7 cellular contexts compared by ENCODE assay signal in the genomic region with DNA sequence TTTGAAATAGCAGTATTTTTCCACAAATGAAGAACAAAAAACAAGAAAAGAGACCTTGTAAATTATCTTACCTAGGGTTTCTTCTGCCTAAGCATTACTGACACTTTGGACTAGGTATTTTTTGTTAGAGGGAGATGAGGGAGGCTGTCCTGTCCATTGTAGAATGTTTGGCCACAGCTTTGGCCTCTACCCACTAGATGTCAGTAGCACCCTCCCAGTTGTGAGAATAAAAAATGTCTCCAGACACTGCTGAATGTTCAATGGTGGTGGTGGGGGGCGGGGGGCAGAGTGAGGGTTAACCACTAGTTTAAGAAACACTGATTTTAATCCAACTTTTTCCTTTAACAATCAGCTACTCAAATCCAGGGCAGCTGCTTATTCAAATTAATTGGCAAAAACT. TPM values are rescaled to one million over a fixed set of nuclear protein-coding genes. Genes with fewer than 3 reads are reported as not detected.
DNase-seq lines count a peak whose midpoint lies in the region; ATAC-seq, FAIRE-seq and TF ChIP-seq lines count a peak whose summit lies in the region.

No MANE protein-coding gene starts in this region.

- no peaks in the 10 kb centered on the region for H3K9me2 ChIP-seq in GM23338 (ENCODE audit: insufficient read depth)

- H3K4me3 ChIP-seq in GM23338 (no peak overlapping the region), OCI-LY3 (ENCODE audit: low read length) (no peak overlapping the region), fibroblast of pulmonary artery (replicated peaks; ENCODE audit: low read depth, low read length) (no peak overlapping the region), spleen (no peak overlapping the region)

- no peaks in the 10 kb centered on the region for H3F3A ChIP-seq in GM23338 (replicated peaks; ENCODE audit: low read depth)

- H3K9me3 Mint-ChIP-seq in GM23338: no peaks in the 10 kb centered on the region

- TF ChIP-seq POLR2A in GM12892 (IDR thresholded peaks at IDR 0.05; ENCODE audit: low read depth, low read length): no peak
- no peak for TF ChIP-seq POLR2A in spleen (IDR thresholded peaks at IDR 0.05)

- WGBS in spleen, 5 donors: 60 to 88% (median 84%) methylated on average over 1 of the region's 1 CpG

- peaks cover 6% of the 10 kb centered on the region; the same call in 1 of the 2 replicates for H4K20me1 ChIP-seq in GM23338 (replicated peaks; ENCODE audit: insufficient read depth)
- peaks cover 8% of the 10 kb centered on the region; the same call in 1 of the 2 replicates for H4K20me1 ChIP-seq in OCI-LY3 (ENCODE audit: insufficient read depth, low read length)

- H3K9me3 ChIP-seq in OCI-LY3 (ENCODE audit: insufficient read depth, low read length) (no peaks in the 10 kb centered on the region), spleen (no peaks in the 10 kb centered on the region)

- no peak for DNase-seq in GM12892 (ENCODE audit: insufficient read length)
- DNase-seq in GM23338 (ENCODE audit: low spot score): peak; percentile 42
- DNase-seq in fibroblast of pulmonary artery (ENCODE audit: low read depth): peak; percentile 57
- DNase-seq in spleen: no peak
- DNase-seq in cortex of kidney (lab: John Stamatoyannopoulos, UW): no peak
- DNase-seq in NCI-H1930 (lab: John Stamatoyannopoulos, UW): no peak

- intact Hi-C loops in spleen (cut with DNase I; ENCODE audit: low total_unique reads): loop anchor here (10.0 kb wide), 3 partner anchors 50 to 460 kb away; a partner anchor contains a TSS

- H3K4me1 Mint-ChIP-seq in GM23338: no peaks in the 10 kb centered on the region

- no peak overlapping the region for H3K4me3 Mint-ChIP-seq in GM23338

- no peak overlapping the region for H3K27ac Mint-ChIP-seq in GM23338

- no peak overlapping the region for H2AFZ ChIP-seq in GM23338
- no peak overlapping the region for H2AFZ ChIP-seq in OCI-LY3 (ENCODE audit: low read depth, low read length)

- peak; percentile 90 for FAIRE-seq in GM12892 (lab: Jason Lieb, UNC)

- H3K4me1 ChIP-seq in GM23338 (ENCODE audit: insufficient read depth) (no peaks in the 10 kb centered on the region), OCI-LY3 (ENCODE audit: low read length) (peaks cover 6% of the 10 kb centered on the region), spleen (peaks cover 0 to 25% (median 0%) of the 10 kb centered on the region in 6 donors)

- TF ChIP-seq CTCF in GM23338 (conservative IDR thresholded peaks at IDR 0.05; ENCODE audit: low read depth in 2 of 2): peak; percentile 48 to 64
- TF ChIP-seq CTCF in OCI-LY3 (IDR thresholded peaks at IDR 0.05; ENCODE audit: low read depth, low read length): peak; percentile 67
- peak; percentile 73 for TF ChIP-seq CTCF in fibroblast of pulmonary artery (IDR thresholded peaks at IDR 0.05; ENCODE audit: low read length, missing control alignments)
- peak in 8 of 11 experiments; percentile 18 to 53 (median 40) for TF ChIP-seq CTCF in spleen (IDR thresholded peaks at IDR 0.05 in 8 of 11, conservative IDR thresholded peaks at IDR 0.05 in 3 of 11)

- H3K9ac ChIP-seq in OCI-LY3 (ENCODE audit: low read length): no peak overlapping the region

- peaks cover 15% of the 10 kb centered on the region; the same call in 1 of the 2 replicates for H3K79me2 ChIP-seq in GM23338 (replicated peaks; ENCODE audit: insufficient read depth)
- H3K79me2 ChIP-seq in OCI-LY3 (ENCODE audit: low read length): peaks cover 20% of the 10 kb centered on the region

- peaks cover 22% of the 10 kb centered on the region for H3K36me3 ChIP-seq in GM23338 (ENCODE audit: insufficient read depth)
- peaks cover 65% of the 10 kb centered on the region for H3K36me3 ChIP-seq in OCI-LY3 (replicated peaks; ENCODE audit: low read depth, low read length)
- H3K36me3 ChIP-seq in spleen: peaks cover 0 to 100% (median 64%) of the 10 kb centered on the region in 6 donors

- ATAC-seq in GM23338: peak; percentile 51

- H3K27me3 Mint-ChIP-seq in GM23338 (ENCODE audit: insufficient read depth, low read depth, poor library complexity): no peaks in the 10 kb centered on the region

- H3K27me3 ChIP-seq in GM23338 (ENCODE audit: insufficient read depth) (no peaks in the 10 kb centered on the region), OCI-LY3 (ENCODE audit: low read depth, low read length) (no peaks in the 10 kb centered on the region), spleen (replicated peaks in 1 of 7) (no peaks in the 10 kb centered on the region)

- no peak overlapping the region for H3K4me2 ChIP-seq in GM23338
- no peak overlapping the region for H3K4me2 ChIP-seq in OCI-LY3 (ENCODE audit: low read length)

- H3K27ac ChIP-seq in GM23338 (ENCODE audit: low read depth): no peak overlapping the region
- H3K27ac ChIP-seq in OCI-LY3 (ENCODE audit: low read length): no peak overlapping the region
- H3K27ac ChIP-seq in spleen: no peak overlapping the region

- peaks cover 62% of the 10 kb centered on the region for H3K36me3 Mint-ChIP-seq in GM23338 (ENCODE audit: low read depth)

TF ChIP-seq in GM23338, 12 proteins besides CTCF, POLR2A, EP300 and RAD21:
- no peak for TF ChIP-seq ZNF331 (CRISPR knock-in tag; IDR thresholded peaks at IDR 0.05; ENCODE audit: low read depth)
TF ChIP-seq in GM23338: peak in this region for 0.

RNA-seq across cellular contexts. Expression of a gene that starts 25.8 kb away (rescaled TPM):
- 16.1 TPM for polyA plus RNA-seq in GM12892 (2012; ENCODE audit: missing spikeins)
- total RNA-seq in GM23338 (2014; rRNA removed; shearing (Covaris generic)): 42.2 and 53.2 TPM in 2 replicates
- polyA plus RNA-seq in GM23338 (2016; fragmentation: Nextera tagmentation; extraction: Ambion mirVana) (15.5 and 17.9 TPM in 2 replicates), spleen (10 to 100 TPM in 1 of 3 donors, 1 to 10 TPM in 2; 8.1 to 12.7 (median 8.5) TPM)
- total RNA-seq in spleen: 10 to 100 TPM; 33.3 to 53.0 (median 46.5) TPM

RNA-seq across cellular contexts. Expression of a gene that starts 56.5 kb away (rescaled TPM):
- 76.8 TPM for polyA plus RNA-seq in GM12892 (2012; ENCODE audit: missing spikeins)
- total RNA-seq in GM23338 (2014; rRNA removed; shearing (Covaris generic)): 185 and 200 TPM in 2 replicates
- 55.4 and 70.3 TPM in 2 replicates for polyA plus RNA-seq in GM23338 (2016; fragmentation: Nextera tagmentation; extraction: Ambion mirVana)
- 10 to 100 TPM; 51.5 to 83.5 (median 57.1) TPM for total RNA-seq in spleen
- polyA plus RNA-seq in spleen: 10 to 100 TPM; 16.9 to 29.9 (median 24.3) TPM

RNA-seq across cellular contexts. Expression of a gene that starts 56.6 kb away (rescaled TPM):
- 24.8 TPM for polyA plus RNA-seq in GM12892 (2012; ENCODE audit: missing spikeins)
- total RNA-seq in GM23338 (2014; rRNA removed; shearing (Covaris generic)): 27.5 and 34.4 TPM in 2 replicates
- polyA plus RNA-seq in GM23338 (2016; fragmentation: Nextera tagmentation; extraction: Ambion mirVana) (58.3 and 59.2 TPM in 2 replicates), spleen (10 to 100 TPM; 12.0 to 18.3 (median 16.4) TPM)
- total RNA-seq in spleen: 10 to 100 TPM; 15.2 to 42.2 (median 21.0) TPM

Comparison
In these comparisons a context has a peak if more than half of its experiments do, and no peak if none do; other contexts are left out.
1. DNase-seq: peak in GM23338 (single experiment) and fibroblast of pulmonary artery (single experiment); none in GM12892 (single experiment), spleen (single experiment), cortex of kidney (single experiment) and NCI-H1930 (0 of 2).
2. Peak in every context shown above with its lines, with median percentiles within 50 percentile points of each other: CTCF ChIP-seq.